ENCODE assay signal across 10 cellular contexts in the genomic region with DNA sequence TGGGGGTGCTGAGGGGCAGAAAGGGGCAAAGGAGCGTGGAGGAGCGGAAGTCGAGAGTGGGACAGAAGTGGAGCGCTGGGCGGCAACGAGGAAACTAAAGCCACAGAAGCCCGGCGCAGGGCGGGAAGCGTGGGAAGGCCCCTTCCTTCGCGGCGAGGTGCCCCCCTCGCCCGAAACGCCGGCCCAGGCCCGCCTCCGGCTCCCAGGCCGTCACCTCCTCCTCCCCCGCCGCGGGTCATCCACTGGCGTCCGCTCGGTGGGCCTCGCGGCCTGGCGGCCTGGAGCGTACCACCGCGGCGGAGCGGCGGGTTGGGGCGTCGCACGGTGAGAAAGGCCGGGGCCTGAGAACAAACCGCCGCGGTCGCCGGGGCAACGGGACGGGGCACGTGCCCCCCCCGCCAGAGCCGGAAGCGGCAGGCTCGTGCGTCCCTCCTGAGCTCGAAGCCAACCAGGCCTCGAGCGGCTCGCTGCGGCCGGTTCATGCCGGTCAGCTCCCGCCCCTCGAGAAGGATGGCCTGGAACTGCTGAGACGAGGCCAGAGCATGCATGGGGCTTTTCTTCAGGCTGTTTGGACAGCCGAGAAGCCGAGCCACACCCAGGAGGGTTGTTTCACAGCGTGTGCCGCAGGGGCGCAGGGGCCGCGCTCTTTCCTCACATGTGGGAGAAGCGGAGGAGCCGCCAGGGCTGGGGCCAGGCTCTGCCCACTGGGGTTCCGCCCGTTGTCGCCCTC. TPM values are rescaled to one million over a fixed set of nuclear protein-coding genes. Genes with fewer than 3 reads are reported as not detected.
DNase-seq lines count a peak whose midpoint lies in the region; ATAC-seq and TF ChIP-seq lines count a peak whose summit lies in the region.
"Had no signal": no experiment of that assay in that cellular context is flagged by ENCODE, and none has a peak within 500 bp of the region (broad histone marks: within the 10 kb centered on the region; RNA-seq: fewer than 3 reads in every experiment).

Gene TCP11 (minus strand): TSS at position 349 of the 730 bp plus-strand sequence. CDS start 469 bp downstream, outside the sequence.

- no peak within 1 kb of the TSS for H2BK5ac ChIP-seq in trophoblast cell (ENCODE audit: low read depth, low read length, poor library complexity)

- no peak within 1 kb of the TSS for H4K8ac ChIP-seq in trophoblast cell (ENCODE audit: low read depth, low read length)

- no peak within 1 kb of the TSS for H4K91ac ChIP-seq in trophoblast cell (ENCODE audit: low read depth, low read length)

- no peak within 1 kb of the TSS for H3K14ac ChIP-seq in trophoblast cell (ENCODE audit: low read length)

- peak within 1 kb of the TSS in 3 of 4 donors; percentile 0 to 77 (median 71) for H3K4me3 Mint-ChIP-seq in CD4-positive, CD25-positive, alpha-beta regulatory T cell

- peaks cover 2% of the 10 kb centered on the region for H3K27me3 ChIP-seq in CD4-positive, CD25-positive, alpha-beta regulatory T cell (ENCODE audit: control insufficient read depth, insufficient read depth, low read length)
- no peaks in the 10 kb centered on the region for H3K27me3 ChIP-seq in trophoblast cell (ENCODE audit: insufficient read depth, low read length)
- H3K27me3 ChIP-seq: SJSA1 had no signal

- no peak within 1 kb of the TSS for H3K18ac ChIP-seq in trophoblast cell (ENCODE audit: low read length)

- peaks cover 11% of the 10 kb centered on the region for H3K27me3 Mint-ChIP-seq in CD4-positive, CD25-positive, alpha-beta regulatory T cell

- peak within 1 kb of the TSS; percentile 5 for H3K4me2 ChIP-seq in trophoblast cell (ENCODE audit: low read length)

- no peak within 1 kb of the TSS for H2BK12ac ChIP-seq in trophoblast cell (ENCODE audit: low read length)

- no peak within 1 kb of the TSS for H3K9ac ChIP-seq in trophoblast cell (ENCODE audit: low read length)

- H2AFZ ChIP-seq in trophoblast cell (ENCODE audit: insufficient read depth, low read length, poor library complexity) = no peak within 1 kb of the TSS

- TF ChIP-seq POLR2A in erythroblast (IDR thresholded peaks at IDR 0.05; ENCODE audit: low read length) = no peak

- H3K9me3 ChIP-seq in CD4-positive, CD25-positive, alpha-beta regulatory T cell (ENCODE audit: control insufficient read depth in 2 of 2, low read length in 2 of 2) = no peaks in the 10 kb centered on the region
- H3K9me3 ChIP-seq in trophoblast cell (ENCODE audit: insufficient read depth, low read depth, low read length) = peaks cover 3% of the 10 kb centered on the region
- H3K9me3 ChIP-seq: SJSA1 had no signal

- peaks cover 0 to 14% (median 8%) of the 10 kb centered on the region in 4 donors for H3K4me1 Mint-ChIP-seq in CD4-positive, CD25-positive, alpha-beta regulatory T cell

- ATAC-seq in CD4-positive, CD25-positive, alpha-beta regulatory T cell (ENCODE audit: low read depth in 2 of 2) = peak; percentile 40 to 53
- no peak for ATAC-seq in HG02571 (IDR thresholded peaks at IDR 0.05; ENCODE audit: unreplicated experiment)

- no peak within 1 kb of the TSS for H3K23ac ChIP-seq in trophoblast cell (ENCODE audit: low read length)

- H3K27ac ChIP-seq in CD4-positive, CD25-positive, alpha-beta regulatory T cell (ENCODE audit: insufficient read depth, low read length, poor library complexity, severe bottlenecking) = no peak within 1 kb of the TSS
- H3K27ac ChIP-seq in trophoblast cell (ENCODE audit: low read depth, low read length) = no peak within 1 kb of the TSS
- H3K27ac ChIP-seq: C4-2B, SJSA1 had no signal

- no peaks in the 10 kb centered on the region for H3K79me1 ChIP-seq in trophoblast cell (ENCODE audit: low read length)

- WGBS in trophoblast cell (ENCODE audit: extremely low coverage, insufficient coverage, insufficient read length) = no CpG with 5 or more reads among the region's 74 CpGs

- H4K12ac ChIP-seq in trophoblast cell (ENCODE audit: low read depth, low read length) = no peak within 1 kb of the TSS

- H3K9me3 Mint-ChIP-seq in CD4-positive, CD25-positive, alpha-beta regulatory T cell = no peaks in the 10 kb centered on the region

- H3K36me3 ChIP-seq in CD4-positive, CD25-positive, alpha-beta regulatory T cell (ENCODE audit: control insufficient read depth, insufficient read depth, low read length) = no peaks in the 10 kb centered on the region
- H3K36me3 ChIP-seq in trophoblast cell (ENCODE audit: control insufficient read depth in 1 of 2, insufficient read depth in 2 of 2, low read length in 2 of 2) = no peaks in the 10 kb centered on the region
- H3K36me3 ChIP-seq: SJSA1 had no signal

- peaks cover 12% of the 10 kb centered on the region for H3K4me1 ChIP-seq in CD4-positive, CD25-positive, alpha-beta regulatory T cell (ENCODE audit: control insufficient read depth, insufficient read depth, low read length, poor library complexity, severe bottlenecking)
- H3K4me1 ChIP-seq in trophoblast cell (ENCODE audit: control insufficient read depth in 1 of 2, insufficient read depth in 2 of 2, low read length in 2 of 2) = no peaks in the 10 kb centered on the region

- H2AK5ac ChIP-seq in trophoblast cell (ENCODE audit: low read length) = peak within 1 kb of the TSS; percentile 52

- H3K36me3 Mint-ChIP-seq in CD4-positive, CD25-positive, alpha-beta regulatory T cell = no peaks in the 10 kb centered on the region

- peak; percentile 4 to 62 (median 36) for DNase-seq in CD4-positive, CD25-positive, alpha-beta regulatory T cell
- DNase-seq in activated CD4-positive, alpha-beta T cell treated with anti-CD3 and anti-CD28 coated beads, Interleukin-2, amount 50 U/mL, for 4 hours = peak; percentile 2 to 8
- DNase-seq in erythroblast (lab: John Stamatoyannopoulos, UW) = peak; percentile 31 to 49
- peak in 1 of 2 donors; percentile 2 for DNase-seq in trophoblast cell
- DNase-seq in medulla oblongata (ENCODE audit: extremely low spot score) = no peak
- DNase-seq in NCI-H510A treated with DMSO at 0.1 percent for 48 hours (lab: John Stamatoyannopoulos, UW) = no peak
- no peak for DNase-seq in islet precursor cell

- no peak within 1 kb of the TSS for H3K4ac ChIP-seq in trophoblast cell (ENCODE audit: low read depth, low read length)

- peak within 1 kb of the TSS in 2 of 3 donors; percentile 38 to 40 for H3K27ac Mint-ChIP-seq in CD4-positive, CD25-positive, alpha-beta regulatory T cell

- H3K4me3 ChIP-seq in CD4-positive, CD25-positive, alpha-beta regulatory T cell (ENCODE audit: low read depth, low read length) = no peak within 1 kb of the TSS
- no peak within 1 kb of the TSS for H3K4me3 ChIP-seq in trophoblast cell (ENCODE audit: low read depth, low read length)
- H3K4me3 ChIP-seq: SJSA1 had no signal

- no peaks in the 10 kb centered on the region for H3K79me2 ChIP-seq in trophoblast cell (ENCODE audit: control insufficient read depth, insufficient read depth, low read length, poor library complexity)

- no peak within 1 kb of the TSS for H2BK120ac ChIP-seq in trophoblast cell (ENCODE audit: insufficient read depth, low read length, poor library complexity)

RNA-seq across cellular contexts. Expression of gene TCP11, which starts in this region (rescaled TPM):
- not detected for total RNA-seq in CD4-positive, CD25-positive, alpha-beta regulatory T cell
- not detected for polyA plus RNA-seq in CD4-positive, CD25-positive, alpha-beta regulatory T cell
- 0.06 and 0.08 TPM in 2 replicates for polyA plus RNA-seq in trophoblast cell (2013)

Comparison
In these comparisons a context has a peak if more than half of its experiments do, and no peak if none do; other contexts are left out.
1. Peak in DNase-seq and ATAC-seq in CD4-positive, CD25-positive, alpha-beta regulatory T cell; RNA of the gene not detected or under 1 TPM.
2. DNase-seq: peak in activated CD4-positive, alpha-beta T cell treated with anti-CD3 and anti-CD28 coated beads, Interleukin-2, amount 50 U/mL, for 4 hours (2 of 2) and erythroblast (2 of 2); none in medulla oblongata (single experiment), NCI-H510A treated with DMSO at 0.1 percent for 48 hours (single experiment) and islet precursor cell (single experiment).